Comparison of ENCODE assay signal across 2 cellular contexts in the genomic region with DNA sequence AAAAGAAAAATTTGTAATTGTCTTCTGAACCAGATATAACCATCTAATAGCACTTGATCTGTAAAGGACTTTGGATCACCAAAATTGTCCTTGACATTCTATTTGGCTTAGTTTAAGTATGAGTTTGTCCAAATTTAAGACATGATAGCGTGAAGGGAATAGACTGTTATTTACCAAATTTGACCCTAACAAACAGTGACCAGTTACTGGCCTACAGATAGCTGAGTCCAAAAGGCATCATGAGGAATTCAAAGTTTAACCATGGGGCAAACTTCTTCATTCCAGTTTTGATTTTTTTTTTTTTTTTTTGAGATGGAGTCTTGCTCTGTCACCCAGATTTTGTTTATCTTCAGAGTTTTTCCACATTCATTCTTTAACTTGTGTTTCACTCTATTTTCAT.
TF ChIP-seq lines count a peak whose summit lies in the region.

No MANE protein-coding gene starts in this region.

TF ChIP-seq in WTC11, 78 proteins besides CTCF, POLR2A, EP300 and RAD21:
- TF ChIP-seq ZNF281 (CRISPR knock-in tag; IDR thresholded peaks at IDR 0.05) (no peak), ZNF263 (CRISPR knock-in tag; IDR thresholded peaks at IDR 0.05; ENCODE audit: low read depth) (no peak), NR2C2 (CRISPR knock-in tag; IDR thresholded peaks at IDR 0.05) (no peak), SMAD3 (CRISPR knock-in tag; IDR thresholded peaks at IDR 0.05; ENCODE audit: borderline replicate concordance) (no peak), ATF3 (CRISPR knock-in tag; conservative IDR thresholded peaks at IDR 0.05) (no peak), FOXP1 (CRISPR knock-in tag; IDR thresholded peaks at IDR 0.05; ENCODE audit: borderline replicate concordance) (no peak), ZNF671 (CRISPR knock-in tag; IDR thresholded peaks at IDR 0.05) (no peak)
- TF ChIP-seq, protein P1, sequence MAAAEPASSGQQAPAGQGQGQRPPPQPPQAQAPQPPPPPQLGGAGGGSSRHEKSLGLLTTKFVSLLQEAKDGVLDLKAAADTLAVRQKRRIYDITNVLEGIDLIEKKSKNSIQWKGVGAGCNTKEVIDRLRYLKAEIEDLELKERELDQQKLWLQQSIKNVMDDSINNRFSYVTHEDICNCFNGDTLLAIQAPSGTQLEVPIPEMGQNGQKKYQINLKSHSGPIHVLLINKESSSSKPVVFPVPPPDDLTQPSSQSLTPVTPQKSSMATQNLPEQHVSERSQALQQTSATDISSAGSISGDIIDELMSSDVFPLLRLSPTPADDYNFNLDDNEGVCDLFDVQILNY (CRISPR knock-in tag; IDR thresholded peaks at IDR 0.05), result no peak
- TF ChIP-seq, protein P2, sequence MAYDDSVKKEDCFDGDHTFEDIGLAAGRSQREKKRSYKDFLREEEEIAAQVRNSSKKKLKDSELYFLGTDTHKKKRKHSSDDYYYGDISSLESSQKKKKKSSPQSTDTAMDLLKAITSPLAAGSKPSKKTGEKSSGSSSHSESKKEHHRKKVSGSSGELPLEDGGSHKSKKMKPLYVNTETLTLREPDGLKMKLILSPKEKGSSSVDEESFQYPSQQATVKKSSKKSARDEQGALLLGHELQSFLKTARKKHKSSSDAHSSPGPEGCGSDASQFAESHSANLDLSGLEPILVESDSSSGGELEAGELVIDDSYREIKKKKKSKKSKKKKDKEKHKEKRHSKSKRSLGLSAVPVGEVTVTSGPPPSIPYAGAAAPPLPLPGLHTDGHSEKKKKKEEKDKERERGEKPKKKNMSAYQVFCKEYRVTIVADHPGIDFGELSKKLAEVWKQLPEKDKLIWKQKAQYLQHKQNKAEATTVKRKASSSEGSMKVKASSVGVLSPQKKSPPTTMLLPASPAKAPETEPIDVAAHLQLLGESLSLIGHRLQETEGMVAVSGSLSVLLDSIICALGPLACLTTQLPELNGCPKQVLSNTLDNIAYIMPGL (CRISPR knock-in tag; IDR thresholded peaks at IDR 0.05), result no peak
TF ChIP-seq in WTC11: peak in this region for 0.

TF ChIP-seq in HepG2, 621 proteins besides CTCF, POLR2A, EP300 and RAD21:
- TF ChIP-seq HOXA5 (CRISPR knock-in tag; IDR thresholded peaks at IDR 0.05), result no peak
- TF ChIP-seq PAXIP1 (CRISPR knock-in tag; conservative IDR thresholded peaks at IDR 0.05), result 0 out of 2 replicates have a peak, but pooled peaks have one; percentile 20
- TF ChIP-seq LCORL (IDR thresholded peaks at IDR 0.05), result no peak
- TF ChIP-seq LCORL (CRISPR knock-in tag; IDR thresholded peaks at IDR 0.05), result peak; percentile 40; the same call in 1 of the 2 replicates
- TF ChIP-seq, protein P3, sequence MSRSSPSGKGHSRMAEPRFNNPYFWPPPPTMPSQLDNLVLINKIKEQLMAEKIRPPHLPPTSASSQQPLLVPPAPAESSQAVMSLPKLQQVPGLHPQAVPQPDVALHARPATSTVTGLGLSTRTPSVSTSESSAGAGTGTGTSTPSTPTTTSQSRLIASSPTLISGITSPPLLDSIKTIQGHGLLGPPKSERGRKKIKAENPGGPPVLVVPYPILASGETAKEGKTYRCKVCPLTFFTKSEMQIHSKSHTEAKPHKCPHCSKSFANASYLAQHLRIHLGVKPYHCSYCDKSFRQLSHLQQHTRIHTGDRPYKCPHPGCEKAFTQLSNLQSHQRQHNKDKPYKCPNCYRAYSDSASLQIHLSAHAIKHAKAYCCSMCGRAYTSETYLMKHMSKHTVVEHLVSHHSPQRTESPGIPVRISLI (CRISPR knock-in tag; IDR thresholded peaks at IDR 0.05; ENCODE audit: borderline replicate concordance), result peak; percentile 39; the same call in 1 of the 2 replicates
- TF ChIP-seq ZBTB1 (CRISPR knock-in tag; IDR thresholded peaks at IDR 0.05; ENCODE audit: borderline replicate concordance), result no peak
- peak; percentile 36; the same call in 1 of the 2 replicates for TF ChIP-seq HNF4A (CRISPR knock-in tag; IDR thresholded peaks at IDR 0.05)
- TF ChIP-seq, protein P4, sequence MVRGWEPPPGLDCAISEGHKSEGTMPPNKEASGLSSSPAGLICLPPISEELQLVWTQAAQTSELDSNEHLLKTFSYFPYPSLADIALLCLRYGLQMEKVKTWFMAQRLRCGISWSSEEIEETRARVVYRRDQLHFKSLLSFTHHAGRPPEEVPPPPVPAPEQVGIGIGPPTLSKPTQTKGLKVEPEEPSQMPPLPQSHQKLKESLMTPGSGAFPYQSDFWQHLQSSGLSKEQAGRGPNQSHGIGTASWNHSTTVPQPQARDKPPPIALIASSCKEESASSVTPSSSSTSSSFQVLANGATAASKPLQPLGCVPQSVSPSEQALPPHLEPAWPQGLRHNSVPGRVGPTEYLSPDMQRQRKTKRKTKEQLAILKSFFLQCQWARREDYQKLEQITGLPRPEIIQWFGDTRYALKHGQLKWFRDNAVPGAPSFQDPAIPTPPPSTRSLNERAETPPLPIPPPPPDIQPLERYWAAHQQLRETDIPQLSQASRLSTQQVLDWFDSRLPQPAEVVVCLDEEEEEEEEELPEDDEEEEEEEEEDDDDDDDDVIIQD (CRISPR knock-in tag; IDR thresholded peaks at IDR 0.05; ENCODE audit: low read depth), result 0 out of 2 replicates have a peak, but pooled peaks have one; percentile 14
- TF ChIP-seq HNF4G (IDR thresholded peaks at IDR 0.05; ENCODE audit: borderline replicate concordance, low read depth, low read length), result peak; percentile 49; the same call in 1 of the 2 replicates
- TF ChIP-seq HNF4G (CRISPR knock-in tag; IDR thresholded peaks at IDR 0.05; ENCODE audit: borderline replicate concordance, low read depth), result no peak
- no peak for TF ChIP-seq ZFP41 (CRISPR knock-in tag; IDR thresholded peaks at IDR 0.05; ENCODE audit: borderline replicate concordance)
